1 cellular context compared by ENCODE assay signal in the genomic region with DNA sequence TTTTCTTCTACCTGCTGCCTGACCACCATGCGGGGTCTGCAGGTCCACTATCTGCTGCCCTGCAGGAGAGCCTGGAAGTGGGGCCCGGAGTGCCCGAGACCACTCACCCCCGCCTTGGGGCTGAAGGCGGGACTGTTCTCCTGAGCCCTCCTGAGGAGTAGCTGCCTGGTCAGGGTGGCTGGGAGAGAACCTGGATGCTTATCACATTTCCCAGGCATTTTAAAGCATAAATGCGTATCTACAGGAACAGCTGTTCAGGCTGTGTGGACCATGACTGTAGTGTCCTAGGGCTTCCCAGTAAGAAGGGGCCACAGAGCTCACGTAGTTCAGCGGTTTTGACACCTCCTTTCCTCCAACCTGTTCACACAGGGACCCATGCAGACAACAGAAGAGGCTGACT.
TF ChIP-seq lines count a peak whose summit lies in the region.

No MANE protein-coding gene starts in this region.

TF ChIP-seq in K562, 482 proteins besides CTCF, POLR2A, EP300 and RAD21 (continued from another document and continues in another):
- TF ChIP-seq ASH1L (IDR thresholded peaks at IDR 0.05; ENCODE audit: borderline replicate concordance, low read depth, partially characterized antibody): no peak
- no peak for TF ChIP-seq ZNF764 (CRISPR knock-in tag; IDR thresholded peaks at IDR 0.05; ENCODE audit: low read depth)
- TF ChIP-seq GATA2 (CRISPR knock-in tag; IDR thresholded peaks at IDR 0.05): peak; percentile 60; the same call in 1 of the 2 replicates
- TF ChIP-seq PURB (CRISPR knock-in tag; IDR thresholded peaks at IDR 0.05; ENCODE audit: low read depth): no peak
- TF ChIP-seq, protein P1, sequence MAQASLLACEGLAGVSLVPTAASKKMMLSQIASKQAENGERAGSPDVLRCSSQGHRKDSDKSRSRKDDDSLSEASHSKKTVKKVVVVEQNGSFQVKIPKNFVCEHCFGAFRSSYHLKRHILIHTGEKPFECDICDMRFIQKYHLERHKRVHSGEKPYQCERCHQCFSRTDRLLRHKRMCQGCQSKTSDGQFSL (CRISPR knock-in tag; IDR thresholded peaks at IDR 0.05): no peak
- TF ChIP-seq, protein P1 (tag; IDR thresholded peaks at IDR 0.05): no peak
- TF ChIP-seq, protein P2, sequence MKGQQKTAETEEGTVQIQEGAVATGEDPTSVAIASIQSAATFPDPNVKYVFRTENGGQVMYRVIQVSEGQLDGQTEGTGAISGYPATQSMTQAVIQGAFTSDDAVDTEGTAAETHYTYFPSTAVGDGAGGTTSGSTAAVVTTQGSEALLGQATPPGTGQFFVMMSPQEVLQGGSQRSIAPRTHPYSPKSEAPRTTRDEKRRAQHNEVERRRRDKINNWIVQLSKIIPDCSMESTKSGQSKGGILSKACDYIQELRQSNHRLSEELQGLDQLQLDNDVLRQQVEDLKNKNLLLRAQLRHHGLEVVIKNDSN (CRISPR knock-in tag; IDR thresholded peaks at IDR 0.05): no peak
- no peak for TF ChIP-seq BCOR (IDR thresholded peaks at IDR 0.05)
- no peak for TF ChIP-seq ZNF324 (CRISPR knock-in tag; IDR thresholded peaks at IDR 0.05)
- TF ChIP-seq, protein P3, sequence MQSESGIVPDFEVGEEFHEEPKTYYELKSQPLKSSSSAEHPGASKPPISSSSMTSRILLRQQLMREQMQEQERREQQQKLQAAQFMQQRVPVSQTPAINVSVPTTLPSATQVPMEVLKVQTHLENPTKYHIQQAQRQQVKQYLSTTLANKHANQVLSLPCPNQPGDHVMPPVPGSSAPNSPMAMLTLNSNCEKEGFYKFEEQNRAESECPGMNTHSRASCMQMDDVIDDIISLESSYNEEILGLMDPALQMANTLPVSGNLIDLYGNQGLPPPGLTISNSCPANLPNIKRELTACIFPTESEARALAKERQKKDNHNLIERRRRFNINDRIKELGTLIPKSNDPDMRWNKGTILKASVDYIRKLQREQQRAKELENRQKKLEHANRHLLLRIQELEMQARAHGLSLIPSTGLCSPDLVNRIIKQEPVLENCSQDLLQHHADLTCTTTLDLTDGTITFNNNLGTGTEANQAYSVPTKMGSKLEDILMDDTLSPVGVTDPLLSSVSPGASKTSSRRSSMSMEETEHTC (IDR thresholded peaks at IDR 0.05): no peak; the same call in 1 of the 2 replicates
- no peak for TF ChIP-seq GATAD2A (IDR thresholded peaks at IDR 0.05)
- no peak for TF ChIP-seq KLF13 (tag; IDR thresholded peaks at IDR 0.05; ENCODE audit: borderline replicate concordance, low read depth)
- TF ChIP-seq L3MBTL2 (IDR thresholded peaks at IDR 0.05): peak; percentile 57
- TF ChIP-seq FOXJ3 (CRISPR knock-in tag; IDR thresholded peaks at IDR 0.05): no peak
- TF ChIP-seq JUN (IDR thresholded peaks at IDR 0.05; ENCODE audit: borderline replicate concordance, low read depth, low read length): no peak
- TF ChIP-seq JUN (CRISPR knock-in tag; IDR thresholded peaks at IDR 0.05; ENCODE audit: borderline replicate concordance): no peak
- no peak for TF ChIP-seq FOXA3 (CRISPR knock-in tag; conservative IDR thresholded peaks at IDR 0.05 in 1 of 2, IDR thresholded peaks at IDR 0.05 in 1 of 2)
- TF ChIP-seq NCOA2 (IDR thresholded peaks at IDR 0.05; ENCODE audit: partially characterized antibody in 2 of 2): no peak
- TF ChIP-seq, protein P4, sequence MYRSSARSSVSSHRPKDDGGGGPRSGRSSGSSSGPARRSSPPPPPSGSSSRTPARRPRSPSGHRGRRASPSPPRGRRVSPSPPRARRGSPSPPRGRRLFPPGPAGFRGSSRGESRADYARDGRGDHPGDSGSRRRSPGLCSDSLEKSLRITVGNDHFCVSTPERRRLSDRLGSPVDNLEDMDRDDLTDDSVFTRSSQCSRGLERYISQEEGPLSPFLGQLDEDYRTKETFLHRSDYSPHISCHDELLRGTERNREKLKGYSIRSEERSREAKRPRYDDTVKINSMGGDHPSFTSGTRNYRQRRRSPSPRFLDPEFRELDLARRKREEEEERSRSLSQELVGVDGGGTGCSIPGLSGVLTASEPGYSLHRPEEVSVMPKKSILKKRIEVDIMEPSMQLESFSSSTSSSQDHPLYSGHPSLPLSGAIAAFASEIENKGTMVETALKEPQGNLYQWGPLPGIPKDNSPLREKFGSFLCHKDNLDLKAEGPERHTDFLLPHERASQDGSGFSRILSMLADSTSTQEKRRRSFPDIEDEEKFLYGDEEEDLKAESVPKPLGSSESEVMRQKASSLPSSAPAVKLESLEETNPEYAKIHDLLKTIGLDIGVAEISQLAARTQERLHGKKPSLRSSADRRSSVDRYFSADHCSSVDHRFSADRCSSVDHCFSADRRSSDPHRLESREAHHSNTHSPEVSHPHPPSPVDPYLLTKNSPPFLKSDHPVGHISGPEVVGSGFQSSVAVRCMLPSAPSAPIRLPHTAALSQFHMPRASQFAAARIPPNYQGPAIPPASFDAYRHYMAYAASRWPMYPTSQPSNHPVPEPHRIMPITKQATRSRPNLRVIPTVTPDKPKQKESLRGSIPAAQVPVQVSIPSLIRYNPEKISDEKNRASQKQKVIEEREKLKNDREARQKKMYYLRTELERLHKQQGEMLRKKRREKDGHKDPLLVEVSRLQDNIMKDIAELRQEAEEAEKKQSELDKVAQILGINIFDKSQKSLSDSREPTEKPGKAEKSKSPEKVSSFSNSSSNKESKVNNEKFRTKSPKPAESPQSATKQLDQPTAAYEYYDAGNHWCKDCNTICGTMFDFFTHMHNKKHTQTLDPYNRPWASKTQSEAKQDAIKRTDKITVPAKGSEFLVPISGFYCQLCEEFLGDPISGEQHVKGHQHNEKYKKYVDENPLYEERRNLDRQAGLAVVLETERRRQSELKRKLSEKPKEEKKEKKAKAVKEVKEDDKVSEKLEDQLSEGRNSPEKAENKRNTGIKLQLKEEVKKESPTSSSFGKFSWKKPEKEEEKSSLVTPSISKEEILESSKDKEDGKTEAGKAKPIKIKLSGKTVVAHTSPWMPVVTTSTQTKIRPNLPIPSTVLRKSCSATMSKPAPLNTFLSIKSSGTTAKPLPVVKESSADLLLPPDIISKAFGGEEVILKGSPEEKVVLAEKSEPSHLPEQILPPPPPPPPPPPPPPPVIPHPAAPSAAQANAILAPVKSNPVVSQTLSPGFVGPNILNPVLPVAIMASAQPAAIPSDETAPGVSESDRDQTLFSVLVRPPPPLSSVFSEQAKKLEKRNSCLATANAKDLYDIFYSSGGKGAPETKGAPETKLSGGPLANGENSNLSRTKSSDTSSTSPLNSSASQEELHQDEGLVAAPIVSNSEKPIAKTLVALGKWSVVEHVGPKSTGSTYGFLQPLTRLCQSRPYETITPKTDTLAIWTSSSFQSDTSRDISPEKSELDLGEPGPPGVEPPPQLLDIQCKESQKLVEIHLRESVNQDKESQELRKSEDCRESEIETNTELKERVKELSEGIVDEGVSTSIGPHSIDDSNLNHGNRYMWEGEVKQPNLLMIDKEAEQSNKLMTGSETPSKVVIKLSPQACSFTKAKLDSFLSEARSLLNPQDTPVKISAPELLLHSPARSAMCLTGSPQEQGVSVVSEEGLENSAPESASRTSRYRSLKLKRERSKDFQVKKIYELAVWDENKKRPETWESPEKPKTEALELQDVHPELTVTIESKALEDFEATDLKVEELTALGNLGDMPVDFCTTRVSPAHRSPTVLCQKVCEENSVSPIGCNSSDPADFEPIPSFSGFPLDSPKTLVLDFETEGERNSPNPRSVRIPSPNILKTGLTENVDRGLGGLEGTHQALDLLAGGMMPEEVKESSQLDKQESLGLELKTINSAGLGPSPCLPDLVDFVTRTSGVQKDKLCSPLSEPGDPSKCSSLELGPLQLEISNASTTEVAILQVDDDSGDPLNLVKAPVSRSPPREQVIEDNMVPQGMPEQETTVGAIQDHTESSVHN (IDR thresholded peaks at IDR 0.05; ENCODE audit: borderline replicate concordance in 1 of 2, low read depth in 1 of 2): no peak
- no peak for TF ChIP-seq ETV1 (tag; conservative IDR thresholded peaks at IDR 0.05; ENCODE audit: low read depth)
- TF ChIP-seq, protein P5, sequence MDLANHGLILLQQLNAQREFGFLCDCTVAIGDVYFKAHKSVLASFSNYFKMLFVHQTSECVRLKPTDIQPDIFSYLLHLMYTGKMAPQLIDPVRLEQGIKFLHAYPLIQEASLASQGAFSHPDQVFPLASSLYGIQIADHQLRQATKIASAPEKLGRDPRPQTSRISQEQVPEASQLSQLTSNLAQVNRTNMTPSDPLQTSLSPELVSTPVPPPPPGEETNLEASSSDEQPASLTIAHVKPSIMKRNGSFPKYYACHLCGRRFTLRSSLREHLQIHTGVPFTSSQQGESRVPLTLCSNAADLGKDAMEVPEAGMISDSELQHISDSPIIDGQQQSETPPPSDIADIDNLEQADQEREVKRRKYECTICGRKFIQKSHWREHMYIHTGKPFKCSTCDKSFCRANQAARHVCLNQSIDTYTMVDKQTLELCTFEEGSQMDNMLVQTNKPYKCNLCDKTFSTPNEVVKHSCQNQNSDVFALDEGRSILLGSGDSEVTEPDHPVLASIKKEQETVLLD (IDR thresholded peaks at IDR 0.05): no peak
- no peak for TF ChIP-seq ZKSCAN1 (IDR thresholded peaks at IDR 0.05; ENCODE audit: low read depth, low read length)
- TF ChIP-seq, protein P6, sequence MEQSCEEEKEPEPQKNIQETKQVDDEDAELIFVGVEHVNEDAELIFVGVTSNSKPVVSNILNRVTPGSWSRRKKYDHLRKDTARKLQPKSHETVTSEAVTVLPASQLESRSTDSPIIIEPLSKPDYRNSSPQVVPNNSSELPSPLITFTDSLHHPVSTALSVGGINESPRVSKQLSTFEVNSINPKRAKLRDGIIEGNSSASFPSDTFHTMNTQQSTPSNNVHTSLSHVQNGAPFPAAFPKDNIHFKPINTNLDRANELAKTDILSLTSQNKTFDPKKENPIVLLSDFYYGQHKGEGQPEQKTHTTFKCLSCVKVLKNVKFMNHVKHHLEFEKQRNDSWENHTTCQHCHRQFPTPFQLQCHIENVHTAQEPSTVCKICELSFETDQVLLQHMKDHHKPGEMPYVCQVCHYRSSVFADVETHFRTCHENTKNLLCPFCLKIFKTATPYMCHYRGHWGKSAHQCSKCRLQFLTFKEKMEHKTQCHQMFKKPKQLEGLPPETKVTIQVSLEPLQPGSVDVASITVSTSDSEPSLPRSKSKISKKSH (CRISPR knock-in tag; IDR thresholded peaks at IDR 0.05): no peak
- TF ChIP-seq IFI16 (CRISPR knock-in tag; IDR thresholded peaks at IDR 0.05): no peak
- TF ChIP-seq, protein P7, sequence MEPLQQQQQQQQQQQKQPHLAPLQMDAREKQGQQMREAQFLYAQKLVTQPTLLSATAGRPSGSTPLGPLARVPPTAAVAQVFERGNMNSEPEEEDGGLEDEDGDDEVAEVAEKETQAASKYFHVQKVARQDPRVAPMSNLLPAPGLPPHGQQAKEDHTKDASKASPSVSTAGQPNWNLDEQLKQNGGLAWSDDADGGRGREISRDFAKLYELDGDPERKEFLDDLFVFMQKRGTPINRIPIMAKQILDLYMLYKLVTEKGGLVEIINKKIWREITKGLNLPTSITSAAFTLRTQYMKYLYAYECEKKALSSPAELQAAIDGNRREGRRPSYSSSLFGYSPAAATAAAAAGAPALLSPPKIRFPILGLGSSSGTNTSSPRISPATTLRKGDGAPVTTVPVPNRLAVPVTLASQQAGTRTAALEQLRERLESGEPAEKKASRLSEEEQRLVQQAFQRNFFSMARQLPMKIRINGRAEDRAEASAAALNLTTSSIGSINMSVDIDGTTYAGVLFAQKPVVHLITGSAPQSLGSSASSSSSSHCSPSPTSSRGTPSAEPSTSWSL (CRISPR knock-in tag; IDR thresholded peaks at IDR 0.05; ENCODE audit: borderline replicate concordance): no peak
- TF ChIP-seq TEAD2 (tag; IDR thresholded peaks at IDR 0.05): no peak
- no peak for TF ChIP-seq NFE2 (IDR thresholded peaks at IDR 0.05; ENCODE audit: low read depth)
- no peak for TF ChIP-seq MAFK (IDR thresholded peaks at IDR 0.05; ENCODE audit: low read length)
- TF ChIP-seq, protein P8, sequence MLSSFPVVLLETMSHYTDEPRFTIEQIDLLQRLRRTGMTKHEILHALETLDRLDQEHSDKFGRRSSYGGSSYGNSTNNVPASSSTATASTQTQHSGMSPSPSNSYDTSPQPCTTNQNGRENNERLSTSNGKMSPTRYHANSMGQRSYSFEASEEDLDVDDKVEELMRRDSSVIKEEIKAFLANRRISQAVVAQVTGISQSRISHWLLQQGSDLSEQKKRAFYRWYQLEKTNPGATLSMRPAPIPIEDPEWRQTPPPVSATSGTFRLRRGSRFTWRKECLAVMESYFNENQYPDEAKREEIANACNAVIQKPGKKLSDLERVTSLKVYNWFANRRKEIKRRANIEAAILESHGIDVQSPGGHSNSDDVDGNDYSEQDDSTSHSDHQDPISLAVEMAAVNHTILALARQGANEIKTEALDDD (IDR thresholded peaks at IDR 0.05): no peak
- TF ChIP-seq, protein P9, sequence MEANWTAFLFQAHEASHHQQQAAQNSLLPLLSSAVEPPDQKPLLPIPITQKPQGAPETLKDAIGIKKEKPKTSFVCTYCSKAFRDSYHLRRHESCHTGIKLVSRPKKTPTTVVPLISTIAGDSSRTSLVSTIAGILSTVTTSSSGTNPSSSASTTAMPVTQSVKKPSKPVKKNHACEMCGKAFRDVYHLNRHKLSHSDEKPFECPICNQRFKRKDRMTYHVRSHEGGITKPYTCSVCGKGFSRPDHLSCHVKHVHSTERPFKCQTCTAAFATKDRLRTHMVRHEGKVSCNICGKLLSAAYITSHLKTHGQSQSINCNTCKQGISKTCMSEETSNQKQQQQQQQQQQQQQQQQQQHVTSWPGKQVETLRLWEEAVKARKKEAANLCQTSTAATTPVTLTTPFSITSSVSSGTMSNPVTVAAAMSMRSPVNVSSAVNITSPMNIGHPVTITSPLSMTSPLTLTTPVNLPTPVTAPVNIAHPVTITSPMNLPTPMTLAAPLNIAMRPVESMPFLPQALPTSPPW (CRISPR knock-in tag; IDR thresholded peaks at IDR 0.05): no peak
